In genomic region chr9:36426348-36426747, GRCh38 we compare ENCODE assay signal across 16 cellular contexts. TPM values are rescaled to one million over a fixed set of nuclear protein-coding genes. Genes with fewer than 3 reads are reported as not detected.
DNase-seq lines count a peak whose midpoint lies in the region; ATAC-seq and TF ChIP-seq lines count a peak whose summit lies in the region.
"Had no signal": no experiment of that assay in that cellular context is flagged by ENCODE, and none has a peak within 500 bp of the region (broad histone marks: within the 10 kb centered on the region; RNA-seq: fewer than 3 reads in every experiment).

No MANE protein-coding gene starts in this region.

- no peak for DNase-seq in activated CD4-positive, alpha-beta memory T cell treated with anti-CD3 and anti-CD28 coated beads for 36 hours
- DNase-seq in activated CD4-positive, alpha-beta memory T cell treated with anti-CD3 and anti-CD28 coated beads, Interleukin-2, amount 10 ng/mL, durations not matched to agents 7 days and 5 days, result no peak
- DNase-seq in CD4-positive, CD25-positive, alpha-beta regulatory T cell, result no peak
- DNase-seq in naive thymus-derived CD4-positive, alpha-beta T cell, result no peak
- no peak for DNase-seq in effector memory CD8-positive, alpha-beta T cell
- no peak for DNase-seq in GM13977 (ENCODE audit: low spot score)
- DNase-seq: 8988T; BE2C; C1 segment of cervical spinal cord; Calu3; CD4-positive, alpha-beta memory T cell; DMS79 treated with DMSO at 0.1 percent for 48 hours had no signal

- no peak overlapping the region for H3K4me3 ChIP-seq in CD4-positive, CD25-positive, alpha-beta regulatory T cell (ENCODE audit: low read depth, low read length)
- no peak overlapping the region for H3K4me3 ChIP-seq in Loucy (ENCODE audit: low read length, poor library complexity, severe bottlenecking)
- no peak overlapping the region for H3K4me3 ChIP-seq in naive thymus-derived CD4-positive, alpha-beta T cell (ENCODE audit: low read length)
- H3K4me3 ChIP-seq: HAP-1 had no signal

- H3K79me2 ChIP-seq in Loucy (ENCODE audit: insufficient read depth, low read length), result peaks cover 16% of the 10 kb centered on the region

- H2AFZ ChIP-seq in Loucy (ENCODE audit: low read length), result no peak overlapping the region

- in situ Hi-C loops in GM13977 (cut with MboI; ENCODE audit: low pct_unique_long_range_greater_than_20kb, low sequenced_read_pairs, unreplicated experiment), result no loop called here

- peaks cover 9% of the 10 kb centered on the region for H3K36me3 ChIP-seq in CD4-positive, CD25-positive, alpha-beta regulatory T cell (ENCODE audit: control insufficient read depth, insufficient read depth, low read length)
- peaks cover 10% of the 10 kb centered on the region; the same call in 1 of the 2 replicates for H3K36me3 ChIP-seq in Loucy (ENCODE audit: insufficient read depth, low read length)
- H3K36me3 ChIP-seq in naive thymus-derived CD4-positive, alpha-beta T cell (ENCODE audit: control insufficient read depth in 2 of 3, insufficient read depth in 3 of 3, low read length in 3 of 3), result peaks cover 0 to 10% (median 0%) of the 10 kb centered on the region in 3 experiments
- H3K36me3 ChIP-seq: HAP-1 had no signal

- no peaks in the 10 kb centered on the region for H3K27me3 Mint-ChIP-seq in activated CD4-positive, alpha-beta memory T cell treated with anti-CD3 and anti-CD28 coated beads for 36 hours
- no peaks in the 10 kb centered on the region for H3K27me3 Mint-ChIP-seq in activated CD4-positive, alpha-beta memory T cell treated with anti-CD3 and anti-CD28 coated beads, Interleukin-2, amount 10 ng/mL, durations not matched to agents 7 days and 5 days
- H3K27me3 Mint-ChIP-seq in CD4-positive, CD25-positive, alpha-beta regulatory T cell, result no peaks in the 10 kb centered on the region
- no peaks in the 10 kb centered on the region for H3K27me3 Mint-ChIP-seq in naive thymus-derived CD4-positive, alpha-beta T cell
- no peaks in the 10 kb centered on the region for H3K27me3 Mint-ChIP-seq in effector memory CD8-positive, alpha-beta T cell
- H3K27me3 Mint-ChIP-seq: CD4-positive, alpha-beta memory T cell had no signal

- H3K9ac ChIP-seq in Loucy (ENCODE audit: low read depth, low read length, poor library complexity, severe bottlenecking), result no peak overlapping the region
- H3K9ac ChIP-seq: KMS-11 had no signal

- POLR2A ChIA-PET in activated CD4-positive, alpha-beta memory T cell treated with anti-CD3 and anti-CD28 coated beads for 36 hours (lab: Charles Lee), result no interaction called here
- POLR2A ChIA-PET in activated CD4-positive, alpha-beta memory T cell treated with anti-CD3 and anti-CD28 coated beads, Interleukin-2, amount 10 ng/mL, durations not matched to agents 7 days and 5 days (lab: Charles Lee), result no interaction called here
- POLR2A ChIA-PET in naive thymus-derived CD4-positive, alpha-beta T cell (lab: Charles Lee), result interaction anchor here (1.5 kb wide), 1 partner anchor 12 kb away, joined by 4 read pairs; no protein-coding TSS in a partner anchor

- H3K9me3 Mint-ChIP-seq in activated CD4-positive, alpha-beta memory T cell treated with anti-CD3 and anti-CD28 coated beads for 36 hours, result no peaks in the 10 kb centered on the region
- H3K9me3 Mint-ChIP-seq in activated CD4-positive, alpha-beta memory T cell treated with anti-CD3 and anti-CD28 coated beads, Interleukin-2, amount 10 ng/mL, durations not matched to agents 7 days and 5 days, result no peaks in the 10 kb centered on the region
- H3K9me3 Mint-ChIP-seq in CD4-positive, CD25-positive, alpha-beta regulatory T cell, result no peaks in the 10 kb centered on the region
- no peaks in the 10 kb centered on the region for H3K9me3 Mint-ChIP-seq in naive thymus-derived CD4-positive, alpha-beta T cell
- no peaks in the 10 kb centered on the region for H3K9me3 Mint-ChIP-seq in effector memory CD8-positive, alpha-beta T cell
- H3K9me3 Mint-ChIP-seq: CD4-positive, alpha-beta memory T cell had no signal

- H3K4me1 ChIP-seq in CD4-positive, CD25-positive, alpha-beta regulatory T cell (ENCODE audit: control insufficient read depth, insufficient read depth, low read length, poor library complexity, severe bottlenecking), result peaks cover 4% of the 10 kb centered on the region
- peaks cover 12% of the 10 kb centered on the region for H3K4me1 ChIP-seq in Loucy (ENCODE audit: insufficient read depth, low read length, poor library complexity, severe bottlenecking)
- H3K4me1 ChIP-seq in naive thymus-derived CD4-positive, alpha-beta T cell (ENCODE audit: control insufficient read depth in 2 of 2, insufficient read depth in 2 of 2, low read length in 2 of 2), result no peaks in the 10 kb centered on the region

- peaks cover 7% of the 10 kb centered on the region; the same call in 1 of the 2 replicates for H3F3A ChIP-seq in Loucy (ENCODE audit: low read depth)

- no peak overlapping the region for H3K4me3 Mint-ChIP-seq in activated CD4-positive, alpha-beta memory T cell treated with anti-CD3 and anti-CD28 coated beads for 36 hours
- H3K4me3 Mint-ChIP-seq in activated CD4-positive, alpha-beta memory T cell treated with anti-CD3 and anti-CD28 coated beads, Interleukin-2, amount 10 ng/mL, durations not matched to agents 7 days and 5 days, result no peak overlapping the region
- H3K4me3 Mint-ChIP-seq in CD4-positive, CD25-positive, alpha-beta regulatory T cell, result no peak overlapping the region
- H3K4me3 Mint-ChIP-seq in naive thymus-derived CD4-positive, alpha-beta T cell, result no peak overlapping the region
- H3K4me3 Mint-ChIP-seq in effector memory CD8-positive, alpha-beta T cell, result no peak overlapping the region
- H3K4me3 Mint-ChIP-seq: CD4-positive, alpha-beta memory T cell had no signal

- ATAC-seq in CD4-positive, CD25-positive, alpha-beta regulatory T cell (ENCODE audit: low read depth in 2 of 2), result no peak
- ATAC-seq in naive thymus-derived CD4-positive, alpha-beta T cell, result no peak
- no peak for ATAC-seq in effector memory CD8-positive, alpha-beta T cell (replicated peaks)
- no peak for ATAC-seq in HG03571 (IDR thresholded peaks at IDR 0.05; ENCODE audit: unreplicated experiment)

- intact Hi-C loops in activated CD4-positive, alpha-beta memory T cell treated with anti-CD3 and anti-CD28 coated beads for 36 hours (cut with micrococcal nuclease), result no loop called here
- intact Hi-C loops in naive thymus-derived CD4-positive, alpha-beta T cell (cut with micrococcal nuclease), result no loop called here

- H4K20me1 ChIP-seq in Loucy (ENCODE audit: insufficient read depth, low read length, poor library complexity, severe bottlenecking), result peaks cover under 1% of the 10 kb centered on the region

- peak overlapping the region; percentile 10 for H3K4me2 ChIP-seq in Loucy (ENCODE audit: low read depth, low read length, poor library complexity, severe bottlenecking)
- H3K4me2 ChIP-seq: KMS-11 had no signal

- no peaks in the 10 kb centered on the region for H3K27me3 ChIP-seq in CD4-positive, CD25-positive, alpha-beta regulatory T cell (ENCODE audit: control insufficient read depth, insufficient read depth, low read length)
- no peaks in the 10 kb centered on the region for H3K27me3 ChIP-seq in Loucy (ENCODE audit: insufficient read depth, low read length, poor library complexity, severe bottlenecking)
- no peaks in the 10 kb centered on the region for H3K27me3 ChIP-seq in naive thymus-derived CD4-positive, alpha-beta T cell (ENCODE audit: control insufficient read depth in 2 of 2, insufficient read depth in 2 of 2, low read length in 2 of 2)
- H3K27me3 ChIP-seq: BE2C had no signal

- peak overlapping the region; percentile 38 for H3K27ac Mint-ChIP-seq in activated CD4-positive, alpha-beta memory T cell treated with anti-CD3 and anti-CD28 coated beads for 36 hours
- H3K27ac Mint-ChIP-seq in activated CD4-positive, alpha-beta memory T cell treated with anti-CD3 and anti-CD28 coated beads, Interleukin-2, amount 10 ng/mL, durations not matched to agents 7 days and 5 days, result no peak overlapping the region
- H3K27ac Mint-ChIP-seq in CD4-positive, CD25-positive, alpha-beta regulatory T cell, result peak overlapping the region; percentile 28 to 66 (median 63)
- H3K27ac Mint-ChIP-seq in naive thymus-derived CD4-positive, alpha-beta T cell, result peak overlapping the region in 5 of 9 donors; percentile 17 to 36 (median 31)
- H3K27ac Mint-ChIP-seq in effector memory CD8-positive, alpha-beta T cell, result no peak overlapping the region

- TF ChIP-seq CTCF in Loucy (conservative IDR thresholded peaks at IDR 0.05; ENCODE audit: low read length), result no peak
- TF ChIP-seq CTCF in GM13977 (IDR thresholded peaks at IDR 0.05; ENCODE audit: extremely low read depth, insufficient read depth, missing control alignments), result no peak

- H3K27ac ChIP-seq in CD4-positive, CD25-positive, alpha-beta regulatory T cell (ENCODE audit: insufficient read depth, low read length, poor library complexity, severe bottlenecking), result no peak overlapping the region
- no peak overlapping the region for H3K27ac ChIP-seq in naive thymus-derived CD4-positive, alpha-beta T cell (ENCODE audit: low read depth, low read length)
- H3K27ac ChIP-seq: KMS-11 had no signal

- no peaks in the 10 kb centered on the region for H3K9me3 ChIP-seq in CD4-positive, CD25-positive, alpha-beta regulatory T cell (ENCODE audit: control insufficient read depth in 2 of 2, low read length in 2 of 2)
- no peaks in the 10 kb centered on the region for H3K9me3 ChIP-seq in Loucy (ENCODE audit: insufficient read depth, low read depth, low read length)
- H3K9me3 ChIP-seq in naive thymus-derived CD4-positive, alpha-beta T cell (ENCODE audit: control insufficient read depth in 2 of 3, low read length in 3 of 3), result no peaks in the 10 kb centered on the region
- H3K9me3 ChIP-seq: BE2C, HAP-1 had no signal

- H3K4me1 Mint-ChIP-seq in activated CD4-positive, alpha-beta memory T cell treated with anti-CD3 and anti-CD28 coated beads for 36 hours (ENCODE audit: low read depth), result peaks cover 32% of the 10 kb centered on the region
- peaks cover 10% of the 10 kb centered on the region for H3K4me1 Mint-ChIP-seq in activated CD4-positive, alpha-beta memory T cell treated with anti-CD3 and anti-CD28 coated beads, Interleukin-2, amount 10 ng/mL, durations not matched to agents 7 days and 5 days
- peaks cover 25 to 47% (median 34%) of the 10 kb centered on the region in 4 donors for H3K4me1 Mint-ChIP-seq in CD4-positive, CD25-positive, alpha-beta regulatory T cell
- H3K4me1 Mint-ChIP-seq in naive thymus-derived CD4-positive, alpha-beta T cell, result peaks cover 18 to 73% (median 58%) of the 10 kb centered on the region in 7 donors
- peaks cover 29 to 42% of the 10 kb centered on the region in 2 donors for H3K4me1 Mint-ChIP-seq in effector memory CD8-positive, alpha-beta T cell (ENCODE audit: low read depth in 2 of 2)

- no peaks in the 10 kb centered on the region for H3K9me2 ChIP-seq in Loucy (replicated peaks; ENCODE audit: low read depth, low read length)

- H3K36me3 Mint-ChIP-seq in activated CD4-positive, alpha-beta memory T cell treated with anti-CD3 and anti-CD28 coated beads for 36 hours, result peaks cover 13% of the 10 kb centered on the region
- peaks cover 21% of the 10 kb centered on the region for H3K36me3 Mint-ChIP-seq in activated CD4-positive, alpha-beta memory T cell treated with anti-CD3 and anti-CD28 coated beads, Interleukin-2, amount 10 ng/mL, durations not matched to agents 7 days and 5 days (ENCODE audit: low read depth)
- peaks cover 20% of the 10 kb centered on the region for H3K36me3 Mint-ChIP-seq in CD4-positive, CD25-positive, alpha-beta regulatory T cell
- peaks cover 0 to 38% (median 30%) of the 10 kb centered on the region in 5 donors for H3K36me3 Mint-ChIP-seq in naive thymus-derived CD4-positive, alpha-beta T cell
- peaks cover 11% of the 10 kb centered on the region for H3K36me3 Mint-ChIP-seq in effector memory CD8-positive, alpha-beta T cell (ENCODE audit: insufficient read depth)

- CTCF ChIA-PET in activated CD4-positive, alpha-beta memory T cell treated with anti-CD3 and anti-CD28 coated beads for 36 hours (lab: Charles Lee), result interaction anchor here (1.5 kb wide), 1 partner anchor 19 kb away, joined by 9 read pairs; no protein-coding TSS in a partner anchor
- CTCF ChIA-PET in activated CD4-positive, alpha-beta memory T cell treated with anti-CD3 and anti-CD28 coated beads, Interleukin-2, amount 10 ng/mL, durations not matched to agents 7 days and 5 days (lab: Charles Lee), result interaction anchor here (0.6 kb wide), 1 partner anchor 306 kb away, joined by 4 read pairs; no protein-coding TSS in a partner anchor
- CTCF ChIA-PET in naive thymus-derived CD4-positive, alpha-beta T cell (lab: Charles Lee), result no interaction called here

RNA-seq across cellular contexts. Expression of gene RNF38, which starts 26.3 kb away (rescaled TPM):
- 10 to 100 TPM; 24.9 to 27.1 TPM for total RNA-seq in activated CD4-positive, alpha-beta memory T cell treated with anti-CD3 and anti-CD28 coated beads for 36 hours
- total RNA-seq in activated CD4-positive, alpha-beta memory T cell treated with anti-CD3 and anti-CD28 coated beads, Interleukin-2, amount 10 ng/mL, durations not matched to agents 7 days and 5 days, result 10 to 100 TPM; 42.1 to 44.4 TPM
- 103 TPM for total RNA-seq in CD4-positive, CD25-positive, alpha-beta regulatory T cell
- 10 to 100 TPM; 16.0 to 22.8 (median 19.2) TPM for polyA plus RNA-seq in CD4-positive, CD25-positive, alpha-beta regulatory T cell
- total RNA-seq in naive thymus-derived CD4-positive, alpha-beta T cell, result 10 to 100 TPM; 39.2 to 88.2 (median 72.9) TPM
- polyA plus RNA-seq in naive thymus-derived CD4-positive, alpha-beta T cell, result 10 to 100 TPM; 16.8 to 25.2 TPM

Comparison
In these comparisons a context has a peak if more than half of its experiments do, and no peak if none do; other contexts are left out.
1. H3K27ac Mint-ChIP-seq: peak in activated CD4-positive, alpha-beta memory T cell treated with anti-CD3 and anti-CD28 coated beads for 36 hours (single experiment), CD4-positive, CD25-positive, alpha-beta regulatory T cell (3 of 3) and naive thymus-derived CD4-positive, alpha-beta T cell (5 of 9); none in activated CD4-positive, alpha-beta memory T cell treated with anti-CD3 and anti-CD28 coated beads, Interleukin-2, amount 10 ng/mL, durations not matched to agents 7 days and 5 days (single experiment) and effector memory CD8-positive, alpha-beta T cell (0 of 2).